1 cellular context compared by ENCODE assay signal in genomic region chr12:76871082-76871481, GRCh38.
TF ChIP-seq lines count a peak whose summit lies in the region.

No MANE protein-coding gene starts in this region.

TF ChIP-seq in K562, 482 proteins besides CTCF, POLR2A, EP300 and RAD21 (continued from another document):
- no peak for TF ChIP-seq ZBTB9 (CRISPR knock-in tag; IDR thresholded peaks at IDR 0.05)
- no peak for TF ChIP-seq TAF7 (tag; IDR thresholded peaks at IDR 0.05)
- no peak for TF ChIP-seq XRCC5 (IDR thresholded peaks at IDR 0.05; ENCODE audit: low read depth, low read length)
- 0 out of 2 replicates have a peak, but pooled peaks have one; percentile 8 for TF ChIP-seq SOX6 (IDR thresholded peaks at IDR 0.05)
- no peak for TF ChIP-seq DEAF1 (CRISPR knock-in tag; IDR thresholded peaks at IDR 0.05)
- TF ChIP-seq HNRNPLL (IDR thresholded peaks at IDR 0.05; ENCODE audit: low read depth, low read length, poor library complexity, severe bottlenecking), result no peak
- TF ChIP-seq ZNF311 (CRISPR knock-in tag; IDR thresholded peaks at IDR 0.05), result no peak
- 0 out of 2 replicates have a peak, but pooled peaks have one; percentile 6 for TF ChIP-seq CXXC5 (CRISPR knock-in tag; IDR thresholded peaks at IDR 0.05)
- no peak for TF ChIP-seq HDGF (IDR thresholded peaks at IDR 0.05)
- TF ChIP-seq RBFOX2 (IDR thresholded peaks at IDR 0.05; ENCODE audit: low read depth, low read length), result no peak
- TF ChIP-seq SRF (CRISPR knock-in tag; IDR thresholded peaks at IDR 0.05), result no peak
- no peak for TF ChIP-seq ZNF830 (CRISPR knock-in tag; IDR thresholded peaks at IDR 0.05)
- peak; percentile 25; the same call in 1 of the 2 replicates for TF ChIP-seq CBFA2T2 (conservative IDR thresholded peaks at IDR 0.05)
- TF ChIP-seq ZNF184 (CRISPR knock-in tag; IDR thresholded peaks at IDR 0.05), result no peak
- TF ChIP-seq ARNT (IDR thresholded peaks at IDR 0.05), result 0 out of 4 replicates have a peak, but pooled peaks of 1 of the 2 experiments have one; percentile 22
- TF ChIP-seq CEBPB (tag; IDR thresholded peaks at IDR 0.05), result no peak
- TF ChIP-seq DDX20 (tag; IDR thresholded peaks at IDR 0.05; ENCODE audit: low read depth), result no peak
- 0 out of 2 replicates have a peak, but pooled peaks have one; percentile 24 for TF ChIP-seq TAL1 (IDR thresholded peaks at IDR 0.05)
- no peak for TF ChIP-seq NR2F6 (CRISPR knock-in tag; IDR thresholded peaks at IDR 0.05)
- no peak for TF ChIP-seq KAT7 (CRISPR knock-in tag; IDR thresholded peaks at IDR 0.05; ENCODE audit: borderline replicate concordance)
- TF ChIP-seq EP400 (IDR thresholded peaks at IDR 0.05), result no peak
- no peak for TF ChIP-seq DMBX1 (CRISPR knock-in tag; IDR thresholded peaks at IDR 0.05; ENCODE audit: borderline replicate concordance)
- peak; percentile 14 to 38; a peak in 2 of 4 replicates for TF ChIP-seq NRF1 (conservative IDR thresholded peaks at IDR 0.05 in 1 of 2, IDR thresholded peaks at IDR 0.05 in 1 of 2)
- peak; percentile 66 for TF ChIP-seq CBFA2T3 (IDR thresholded peaks at IDR 0.05)
- no peak for TF ChIP-seq ZNF639 (CRISPR knock-in tag; conservative IDR thresholded peaks at IDR 0.05 in 1 of 2, IDR thresholded peaks at IDR 0.05 in 1 of 2)
- TF ChIP-seq FOXJ3 (CRISPR knock-in tag; IDR thresholded peaks at IDR 0.05), result no peak
- no peak for TF ChIP-seq CHAMP1 (IDR thresholded peaks at IDR 0.05)
- TF ChIP-seq BRCA1 (IDR thresholded peaks at IDR 0.05), result no peak
- no peak for TF ChIP-seq BRCA1 (CRISPR knock-in tag; IDR thresholded peaks at IDR 0.05)
- TF ChIP-seq ATF2 (CRISPR knock-in tag; IDR thresholded peaks at IDR 0.05), result no peak
- TF ChIP-seq NFIC (IDR thresholded peaks at IDR 0.05), result peak; percentile 95
- TF ChIP-seq FOXK1 (CRISPR knock-in tag; IDR thresholded peaks at IDR 0.05; ENCODE audit: borderline replicate concordance), result no peak
- 0 out of 2 replicates have a peak, but pooled peaks have one; percentile 46 for TF ChIP-seq ZNF395 (CRISPR knock-in tag; IDR thresholded peaks at IDR 0.05)
- peak; percentile 66; the same call in 1 of the 2 replicates for TF ChIP-seq SMARCA4 (IDR thresholded peaks at IDR 0.05)
- no peak for TF ChIP-seq BRF1 (IDR thresholded peaks at IDR 0.05; ENCODE audit: borderline replicate concordance, extremely low read depth, insufficient read length)
- TF ChIP-seq KAT8 (IDR thresholded peaks at IDR 0.05; ENCODE audit: low read depth), result no peak
- TF ChIP-seq SRSF1 (IDR thresholded peaks at IDR 0.05; ENCODE audit: low read depth, low read length), result no peak
- no peak for TF ChIP-seq CCAR2 (IDR thresholded peaks at IDR 0.05; ENCODE audit: low read depth, low read length)
- peak in 1 of 2 experiments; percentile 41; a peak in 1 of 4 replicates for TF ChIP-seq RCOR1 (IDR thresholded peaks at IDR 0.05; ENCODE audit: borderline replicate concordance in 1 of 2, low read depth in 2 of 2, low read length in 2 of 2)
- peak; percentile 93 for TF ChIP-seq PKNOX1 (IDR thresholded peaks at IDR 0.05)
- TF ChIP-seq MTA2 (IDR thresholded peaks at IDR 0.05; ENCODE audit: low read depth), result 0 out of 2 replicates have a peak, but pooled peaks have one; percentile 17
- TF ChIP-seq FOXM1 (IDR thresholded peaks at IDR 0.05; ENCODE audit: low read depth), result 0 out of 2 replicates have a peak, but pooled peaks have one; percentile 11
- no peak for TF ChIP-seq FOXM1 (CRISPR knock-in tag; IDR thresholded peaks at IDR 0.05; ENCODE audit: low read depth)
- TF ChIP-seq BCOR (IDR thresholded peaks at IDR 0.05), result no peak
- no peak for TF ChIP-seq ARID2 (IDR thresholded peaks at IDR 0.05)
- TF ChIP-seq ZNF41 (CRISPR knock-in tag; conservative IDR thresholded peaks at IDR 0.05), result no peak
- no peak for TF ChIP-seq MAX (CRISPR knock-in tag; IDR thresholded peaks at IDR 0.05)
- TF ChIP-seq RAD51 (IDR thresholded peaks at IDR 0.05; ENCODE audit: borderline replicate concordance, low read depth), result no peak
- no peak for TF ChIP-seq SAFB (IDR thresholded peaks at IDR 0.05; ENCODE audit: borderline replicate concordance, low read depth, low read length)
- TF ChIP-seq NFE2L1 (tag; IDR thresholded peaks at IDR 0.05; ENCODE audit: borderline replicate concordance, low read depth), result no peak
- no peak for TF ChIP-seq PRMT5 (CRISPR knock-in tag; IDR thresholded peaks at IDR 0.05)
- no peak for TF ChIP-seq PCBP2 (IDR thresholded peaks at IDR 0.05; ENCODE audit: low read depth, low read length, poor library complexity, severe bottlenecking)
- peak; percentile 62 for TF ChIP-seq TCF3 (CRISPR knock-in tag; IDR thresholded peaks at IDR 0.05)
- peak; percentile 59 for TF ChIP-seq ETV1 (tag; conservative IDR thresholded peaks at IDR 0.05; ENCODE audit: low read depth)
- no peak for TF ChIP-seq GTF2A2 (tag; IDR thresholded peaks at IDR 0.05)
- no peak for TF ChIP-seq ZFPM2 (CRISPR knock-in tag; IDR thresholded peaks at IDR 0.05)
- TF ChIP-seq STAT5A (IDR thresholded peaks at IDR 0.05; ENCODE audit: borderline replicate concordance, low read length), result peak; percentile 19; the same call in 1 of the 2 replicates
- no peak for TF ChIP-seq ZNF324 (CRISPR knock-in tag; IDR thresholded peaks at IDR 0.05)
- TF ChIP-seq SIN3A (IDR thresholded peaks at IDR 0.05; ENCODE audit: borderline replicate concordance in 2 of 2, control insufficient read depth in 1 of 2, low read depth in 2 of 2, low read length in 2 of 2), result no peak
- TF ChIP-seq HEY1 (CRISPR knock-in tag; IDR thresholded peaks at IDR 0.05; ENCODE audit: borderline replicate concordance), result no peak
- no peak for TF ChIP-seq PHF20 (IDR thresholded peaks at IDR 0.05; ENCODE audit: partially characterized antibody)
- no peak for TF ChIP-seq ZNF695 (CRISPR knock-in tag; IDR thresholded peaks at IDR 0.05)
- TF ChIP-seq NFE2 (IDR thresholded peaks at IDR 0.05; ENCODE audit: low read depth), result no peak
- no peak for TF ChIP-seq ZNF140 (CRISPR knock-in tag; IDR thresholded peaks at IDR 0.05)
- no peak for TF ChIP-seq SNIP1 (IDR thresholded peaks at IDR 0.05; ENCODE audit: low read depth)
- TF ChIP-seq TEAD4 (IDR thresholded peaks at IDR 0.05; ENCODE audit: low read length), result peak; percentile 61
- TF ChIP-seq TEAD4 (CRISPR knock-in tag; IDR thresholded peaks at IDR 0.05; ENCODE audit: borderline replicate concordance), result no peak
- no peak for TF ChIP-seq SRSF3 (IDR thresholded peaks at IDR 0.05; ENCODE audit: insufficient read depth, low read length)
- TF ChIP-seq IRF1 (CRISPR knock-in tag; IDR thresholded peaks at IDR 0.05; ENCODE audit: borderline replicate concordance), result no peak
TF ChIP-seq in K562: peak in this region for 29.
